In genomic region chr22:44659140-44659539, GRCh38 we compare ENCODE assay signal across 12 cellular contexts. TPM values are rescaled to one million over a fixed set of nuclear protein-coding genes. Genes with fewer than 3 reads are reported as not detected.
DNase-seq lines count a peak whose midpoint lies in the region; ATAC-seq and TF ChIP-seq lines count a peak whose summit lies in the region.
"Had no signal": no experiment of that assay in that cellular context is flagged by ENCODE, and none has a peak within 500 bp of the region (broad histone marks: within the 10 kb centered on the region; RNA-seq: fewer than 3 reads in every experiment).

No MANE protein-coding gene starts in this region.

- 30% methylated on average over 6 of the region's 6 CpGs for WGBS in urinary bladder

- no peaks in the 10 kb centered on the region for H3K4me1 ChIP-seq in urinary bladder (ENCODE audit: insufficient read depth)
- peaks cover 7% of the 10 kb centered on the region for H3K4me1 ChIP-seq in effector memory CD4-positive, alpha-beta T cell (ENCODE audit: control insufficient read depth, insufficient read depth, low read length, poor library complexity, severe bottlenecking)
- H3K4me1 ChIP-seq: SJSA1 had no signal

- no peaks in the 10 kb centered on the region for H3K36me3 Mint-ChIP-seq in mesothelial cell of epicardium

- no peaks in the 10 kb centered on the region for H3K9me3 ChIP-seq in effector memory CD4-positive, alpha-beta T cell (ENCODE audit: control insufficient read depth, low read length)
- H3K9me3 ChIP-seq: SJSA1 had no signal

- TF ChIP-seq CTCF in mesothelial cell of epicardium (IDR thresholded peaks at IDR 0.05; ENCODE audit: unreplicated experiment): no peak

- no peaks in the 10 kb centered on the region for H3K36me3 ChIP-seq in urinary bladder (ENCODE audit: insufficient read depth)
- no peaks in the 10 kb centered on the region for H3K36me3 ChIP-seq in effector memory CD4-positive, alpha-beta T cell (ENCODE audit: control insufficient read depth, insufficient read depth, low read length)
- H3K36me3 ChIP-seq: SJSA1 had no signal

- H3K27ac ChIP-seq in urinary bladder (ENCODE audit: low read depth): peak overlapping the region; percentile 40
- H3K27ac ChIP-seq in effector memory CD4-positive, alpha-beta T cell (ENCODE audit: insufficient read depth, low read length, poor library complexity, severe bottlenecking): no peak overlapping the region
- H3K27ac ChIP-seq: SJSA1 had no signal

- H3K4me3 Mint-ChIP-seq in mesothelial cell of epicardium: no peak overlapping the region
- H3K4me3 Mint-ChIP-seq: activated B cell treated with CpG ODN at 0.5 μM for 24 hours had no signal

- peaks cover 16% of the 10 kb centered on the region for H3K27me3 Mint-ChIP-seq in mesothelial cell of epicardium (ENCODE audit: low read depth)

- ATAC-seq in esophagus mucosa (peak; percentile 19), HG03571 (IDR thresholded peaks at IDR 0.05; ENCODE audit: unreplicated experiment) (no peak), GM19023 (IDR thresholded peaks at IDR 0.05; ENCODE audit: unreplicated experiment) (no peak)

- H3K27me3 ChIP-seq in effector memory CD4-positive, alpha-beta T cell (replicated peaks; ENCODE audit: control insufficient read depth, insufficient read depth, low read length, poor library complexity, severe bottlenecking): no peaks in the 10 kb centered on the region
- H3K27me3 ChIP-seq: SJSA1 had no signal

- DNase-seq in NCI-H2171 (lab: John Stamatoyannopoulos, UW): peak; percentile 7
- DNase-seq in mesothelial cell of epicardium (ENCODE audit: low spot score in 2 of 2, unreplicated experiment in 2 of 2): no peak
- DNase-seq in effector memory CD4-positive, alpha-beta T cell: no peak
- DNase-seq: activated B cell treated with CpG ODN at 0.5 μM for 24 hours; activated effector memory CD4-positive, alpha-beta T cell treated with Interleukin-2 at 50 U/mL for 16 hours; hippocampal formation; stimulated activated CD4-positive, alpha-beta T cell treated with anti-CD3 and anti-CD28 coated beads, Interleukin-1b, Interleukin-23, amount 100 ng/mL, for 48 hours had no signal

- no peaks in the 10 kb centered on the region for H3K9me3 Mint-ChIP-seq in mesothelial cell of epicardium
- H3K9me3 Mint-ChIP-seq: activated B cell treated with CpG ODN at 0.5 μM for 24 hours had no signal

- peak overlapping the region; percentile 85 for H3K27ac Mint-ChIP-seq in mesothelial cell of epicardium
- H3K27ac Mint-ChIP-seq: activated B cell treated with CpG ODN at 0.5 μM for 24 hours had no signal

- peaks cover 18% of the 10 kb centered on the region for H3K4me1 Mint-ChIP-seq in mesothelial cell of epicardium

- H3K4me3 ChIP-seq in urinary bladder (ENCODE audit: low read depth, low read length): no peak overlapping the region
- H3K4me3 ChIP-seq in effector memory CD4-positive, alpha-beta T cell (ENCODE audit: insufficient read depth, low read depth, low read length, poor library complexity, severe bottlenecking): no peak overlapping the region
- H3K4me3 ChIP-seq: SJSA1 had no signal

RNA-seq across cellular contexts. Expression of gene PRR5, which starts 42.9 kb away (rescaled TPM):
- total RNA-seq in esophagus mucosa (11.1 TPM), mesothelial cell of epicardium (59.7 to 65.3 TPM (median 63.6 TPM) in 3 replicates), urinary bladder (13.9 TPM)
- 28.1 TPM for polyA plus RNA-seq in urinary bladder
